In genomic region chr12:24560867-24561266, GRCh38 we compare ENCODE assay signal across 9 cellular contexts.
DNase-seq lines count a peak whose midpoint lies in the region; ATAC-seq and TF ChIP-seq lines count a peak whose summit lies in the region.
"Had no signal": no experiment of that assay in that cellular context is flagged by ENCODE, and none has a peak within 500 bp of the region (broad histone marks: within the 10 kb centered on the region; RNA-seq: fewer than 3 reads in every experiment).

No MANE protein-coding gene starts in this region.

- peak overlapping the region; percentile 84 for H2AK5ac ChIP-seq in IMR-90 (ENCODE audit: low read depth, low read length)

- H3K14ac ChIP-seq in IMR-90 (replicated peaks; ENCODE audit: low read depth, low read length), result peak overlapping the region; percentile 70

- peaks cover 32 to 52% (median 33%) of the 10 kb centered on the region in 3 donors for H3K27me3 Mint-ChIP-seq in naive B cell

- ATAC-seq in IMR-90 (ENCODE audit: low read depth) (no peak), naive B cell (ENCODE audit: low read depth in 2 of 2) (no peak), HG02623 (IDR thresholded peaks at IDR 0.05; ENCODE audit: unreplicated experiment) (no peak)

- no peak for TF ChIP-seq POLR2A in IMR-90 (IDR thresholded peaks at IDR 0.05; ENCODE audit: low read depth, low read length)

- peak overlapping the region; percentile 91 to 96 (median 94) for H3K4me3 Mint-ChIP-seq in naive B cell

- peaks cover 0 to 8% of the 10 kb centered on the region in 2 donors for H3K36me3 Mint-ChIP-seq in naive B cell

- no peaks in the 10 kb centered on the region for H3K9me1 ChIP-seq in IMR-90 (ENCODE audit: insufficient read depth, low read length)

- H3K9me3 Mint-ChIP-seq in naive B cell, result no peaks in the 10 kb centered on the region

- H3K4me2 ChIP-seq in IMR-90 (ENCODE audit: low read depth, low read length), result peak overlapping the region; percentile 99

- H3K4me1 Mint-ChIP-seq in naive B cell, result peaks cover 17 to 28% (median 20%) of the 10 kb centered on the region in 3 donors

- in situ Hi-C loops in IMR-90 (cut with MboI; ENCODE audit: low sequenced_read_pairs), result loop anchor here (25.0 kb wide), 1 partner anchor 449 kb away; no protein-coding TSS in a partner anchor

- peak overlapping the region; percentile 80 for H3K23ac ChIP-seq in IMR-90 (ENCODE audit: low read depth, low read length)

- WGBS in IMR-90 (ENCODE audit: extremely low coverage in 2 of 2, insufficient read length in 1 of 2), 2 experiments, result no CpG with 5 or more reads among the region's 2 CpGs

- H2AFZ ChIP-seq in IMR-90 (replicated peaks; ENCODE audit: low read length, poor library complexity), result peak overlapping the region; percentile 72

- H3K27me3 ChIP-seq in IMR-90 (ENCODE audit: control insufficient read depth, insufficient read depth, low read length), result no peaks in the 10 kb centered on the region

- H3K9ac ChIP-seq in IMR-90 (ENCODE audit: low read depth, low read length), result peak overlapping the region; percentile 98

- H3K4me3 ChIP-seq in IMR-90 (ENCODE audit: insufficient read depth, low read depth, low read length), result peak overlapping the region; percentile 98
- peak overlapping the region; percentile 83 for H3K4me3 ChIP-seq in coronary artery

- H4K5ac ChIP-seq in IMR-90 (ENCODE audit: low read depth, low read length), result peak overlapping the region; percentile 95

- H3K4me1 ChIP-seq in IMR-90 (ENCODE audit: control insufficient read depth, insufficient read depth, low read length), result peaks cover 5% of the 10 kb centered on the region; the same call in 1 of the 2 replicates

- intact Hi-C loops in IMR-90 (cut with micrococcal nuclease), result loop anchor here (2.0 to 10.0 kb wide), 6 partner anchors 166 to 1356 kb away; no protein-coding TSS in a partner anchor

- POLR2A ChIA-PET in IMR-90 (lab: Charles Lee; ENCODE audit: unreplicated experiment), result no interaction called here

- H2AK9ac ChIP-seq in IMR-90 (replicated peaks; ENCODE audit: low read depth, low read length, poor library complexity), result peak overlapping the region; percentile 70

- CTCF ChIA-PET in IMR-90 (lab: Yijun Ruan, JAX), result no interaction called here

- no peak for TF ChIP-seq CTCF in 22Rv1 (IDR thresholded peaks at IDR 0.05)
- TF ChIP-seq CTCF in IMR-90 (conservative IDR thresholded peaks at IDR 0.05; ENCODE audit: low read depth, low read length), result no peak
- no peak for TF ChIP-seq CTCF in coronary artery (IDR thresholded peaks at IDR 0.05)

- TF ChIP-seq RAD21 in IMR-90 (IDR thresholded peaks at IDR 0.05; ENCODE audit: low read length), result no peak

- H2BK120ac ChIP-seq in IMR-90 (ENCODE audit: low read depth, low read length), result peak overlapping the region; percentile 73

- peaks cover under 1% of the 10 kb centered on the region; the same call in 1 of the 2 replicates for H4K20me1 ChIP-seq in IMR-90 (ENCODE audit: insufficient read depth, low read length)

- H3K56ac ChIP-seq in IMR-90 (ENCODE audit: extremely low read depth, insufficient read depth, low read length), result peak overlapping the region; percentile 83

- dilution Hi-C loops in IMR-90 (cut with HindIII; ENCODE audit: low sequenced_read_pairs, unreplicated experiment), result no loop called here

- H4K8ac ChIP-seq in IMR-90 (ENCODE audit: low read depth in 2 of 2, low read length in 2 of 2), result peak overlapping the region; percentile 16 to 85

- H3K27ac ChIP-seq in 22Rv1 (peak overlapping the region; percentile 35; the same call in 1 of the 2 replicates), IMR-90 (ENCODE audit: insufficient read depth, low read length) (peak overlapping the region; percentile 94), coronary artery (peak overlapping the region; percentile 92 to 93)

- peak overlapping the region; percentile 82 for H2BK5ac ChIP-seq in IMR-90 (ENCODE audit: low read depth, low read length, poor library complexity, severe bottlenecking)

- peak overlapping the region; percentile 93 for H3K4ac ChIP-seq in IMR-90 (ENCODE audit: low read depth, low read length)

- H3K79me1 ChIP-seq in IMR-90 (ENCODE audit: low read depth in 1 of 2, low read length in 2 of 2), result peaks cover 11 to 30% of the 10 kb centered on the region in 2 experiments

- H2BK15ac ChIP-seq in IMR-90 (ENCODE audit: low read depth, low read length), result peak overlapping the region; percentile 69; the same call in 2 of the 3 replicates

- H3K18ac ChIP-seq in IMR-90 (ENCODE audit: low read depth, low read length), result peak overlapping the region; percentile 98

- peak overlapping the region in 2 of 6 donors; percentile 40 to 87 for H3K27ac Mint-ChIP-seq in naive B cell

- no peaks in the 10 kb centered on the region for H3K36me3 ChIP-seq in IMR-90 (ENCODE audit: control insufficient read depth, insufficient read depth, low read length)

- no peaks in the 10 kb centered on the region for H3K9me3 ChIP-seq in IMR-90 (ENCODE audit: control insufficient read depth, insufficient read depth, low read length)

- peak overlapping the region; percentile 81 for H2BK20ac ChIP-seq in IMR-90 (ENCODE audit: low read depth, low read length)

- DNase-seq in IMR-90, result no peak
- no peak for DNase-seq in coronary artery (ENCODE audit: low spot score)
- DNase-seq in naive B cell, result no peak
- no peak for DNase-seq in NCI-H2081 treated with DMSO at 0.1 percent for 48 hours (lab: John Stamatoyannopoulos, UW)
- no peak for DNase-seq in NCI-H146 (lab: John Stamatoyannopoulos, UW)
- no peak for DNase-seq in GM19240 (ENCODE audit: insufficient read length, low spot score)
- DNase-seq: activated effector memory CD4-positive, alpha-beta T cell treated with Interleukin-2 at 50 U/mL for 16 hours had no signal

- H4K91ac ChIP-seq in IMR-90 (ENCODE audit: insufficient read depth, low read depth, low read length), result peak overlapping the region; percentile 68

- no TSS peak for BruUV-seq in IMR-90 (replicated peaks; lab: Mats Ljungman, UMichigan)

TF ChIP-seq in IMR-90, 13 proteins besides CTCF, POLR2A, EP300 and RAD21:
- TF ChIP-seq NFE2L2 (IDR thresholded peaks at IDR 0.05; ENCODE audit: low read depth, low read length) (no peak), USF2 (IDR thresholded peaks at IDR 0.05; ENCODE audit: low read depth, low read length) (no peak), SMC3 (IDR thresholded peaks at IDR 0.05; ENCODE audit: low read depth, low read length) (no peak), FOS (IDR thresholded peaks at IDR 0.05; ENCODE audit: low read depth, low read length) (no peak), BHLHE40 (IDR thresholded peaks at IDR 0.05; ENCODE audit: low read depth, low read length) (no peak)

Comparison
In these comparisons a context has a peak if more than half of its experiments do, and no peak if none do; other contexts are left out.
1. H3K27ac ChIP-seq: peak in every context shown above with its lines; median percentile 94 in IMR-90; 92 in coronary artery; 35 in 22Rv1.